Comparison of ENCODE assay signal across 9 cellular contexts in genomic region chr2:182522428-182522896, GRCh38.
DNase-seq lines count a peak whose midpoint lies in the region; ATAC-seq, FAIRE-seq and TF ChIP-seq lines count a peak whose summit lies in the region.
"Had no signal": no experiment of that assay in that cellular context is flagged by ENCODE, and none has a peak within 500 bp of the region (broad histone marks: within the 10 kb centered on the region; RNA-seq: fewer than 3 reads in every experiment).

No MANE protein-coding gene starts in this region.

- no peaks in the 10 kb centered on the region for H4K20me1 ChIP-seq in fibroblast of lung (ENCODE audit: control insufficient read depth, extremely low read depth, insufficient read depth, low read length)

- H3K4me1 ChIP-seq in fibroblast of lung (ENCODE audit: control insufficient read depth, extremely low read depth, insufficient read depth, low read length) (no peaks in the 10 kb centered on the region), rectal smooth muscle tissue (ENCODE audit: control insufficient read depth, insufficient read depth, low read length) (no peaks in the 10 kb centered on the region)

- H3K4me2 ChIP-seq in fibroblast of lung (ENCODE audit: extremely low read depth, insufficient read depth, low read length) = peak overlapping the region; percentile 74

- no peak for TF ChIP-seq POLR2A in GM12891 (IDR thresholded peaks at IDR 0.05; ENCODE audit: low read depth, low read length)

- no peak overlapping the region for H3K27ac ChIP-seq in fibroblast of lung (ENCODE audit: insufficient read depth, low read length)
- H3K27ac ChIP-seq in rectal smooth muscle tissue (ENCODE audit: low read depth, low read length) = peak overlapping the region; percentile 21

- H3K36me3 ChIP-seq in fibroblast of lung (ENCODE audit: control insufficient read depth, insufficient read depth, low read length) = no peaks in the 10 kb centered on the region
- H3K36me3 ChIP-seq in rectal smooth muscle tissue (ENCODE audit: control insufficient read depth, insufficient read depth, low read length) = no peaks in the 10 kb centered on the region

- no peak overlapping the region for H3K9ac ChIP-seq in fibroblast of lung (ENCODE audit: insufficient read depth, low read length)
- H3K9ac ChIP-seq in rectal smooth muscle tissue (ENCODE audit: low read length) = no peak overlapping the region

- peak overlapping the region in 1 of 4 experiments; percentile 6 for H3K4me3 ChIP-seq in fibroblast of lung (replicated peaks in 1 of 4; ENCODE audit: control extremely low read depth in 1 of 4, insufficient read depth in 1 of 4, low read depth in 3 of 4, low read length in 4 of 4)
- peak overlapping the region; percentile 37 for H3K4me3 ChIP-seq in rectal smooth muscle tissue (ENCODE audit: low read length)

- FAIRE-seq in GM12891 (lab: Jason Lieb, UNC) = peak; percentile 35

- H3K27me3 ChIP-seq in fibroblast of lung (ENCODE audit: control insufficient read depth, insufficient read depth, low read length) (no peaks in the 10 kb centered on the region), rectal smooth muscle tissue (ENCODE audit: control insufficient read depth, insufficient read depth, low read length) (no peaks in the 10 kb centered on the region)

- DNase-seq in GM12891 (ENCODE audit: insufficient read length, low spot score) = no peak
- DNase-seq in NCI-H524 treated with DMSO at 0.1 percent for 48 hours (lab: John Stamatoyannopoulos, UW) = peak; percentile 92
- DNase-seq in fibroblast of lung (ENCODE audit: low read depth in 2 of 2) = peak in 1 of 2 donors; percentile 76
- no peak for DNase-seq in stimulated activated CD4-positive, alpha-beta T cell treated with anti-CD3 and anti-CD28 coated beads, Interleukin-12 subunit alpha, Interleukin-12 subunit beta, amount 100 ng/mL, for 4 hours
- no peak for DNase-seq in RKO (ENCODE audit: low spot score)
- DNase-seq: activated CD8-positive, alpha-beta T cell treated with anti-CD3 and anti-CD28 coated beads, Interleukin-2, amount 10 ng/mL, durations not matched to agents 7 days and 5 days had no signal

- no peaks in the 10 kb centered on the region for H3K79me2 ChIP-seq in fibroblast of lung (ENCODE audit: control insufficient read depth, insufficient read depth, low read length)

- ATAC-seq in GM19328 (IDR thresholded peaks at IDR 0.05; ENCODE audit: unreplicated experiment) (no peak), HG03045 (IDR thresholded peaks at IDR 0.05; ENCODE audit: unreplicated experiment) (no peak)
- ATAC-seq: activated CD8-positive, alpha-beta T cell treated with anti-CD3 and anti-CD28 coated beads, Interleukin-2, amount 10 ng/mL, durations not matched to agents 7 days and 5 days had no signal

- H2AFZ ChIP-seq in fibroblast of lung (ENCODE audit: low read length) = peak overlapping the region; percentile 81

- no peak for TF ChIP-seq CTCF in fibroblast of lung (conservative IDR thresholded peaks at IDR 0.05 in 1 of 2, IDR thresholded peaks at IDR 0.05 in 1 of 2; ENCODE audit: low read depth in 1 of 2, low read length in 2 of 2)

- no peaks in the 10 kb centered on the region for H3K9me3 ChIP-seq in fibroblast of lung (ENCODE audit: control insufficient read depth, insufficient read depth, low read depth, low read length)

TF ChIP-seq in GM12891, 5 proteins besides CTCF, POLR2A, EP300 and RAD21:
- no peak for TF ChIP-seq SPI1 (IDR thresholded peaks at IDR 0.05; ENCODE audit: low read depth, low read length)
- no peak for TF ChIP-seq POU2F2 (IDR thresholded peaks at IDR 0.05; ENCODE audit: low read depth, low read length)
